10 cellular contexts compared by ENCODE assay signal in genomic region chr7:23941551-23941950, GRCh38.
"Had no signal": no experiment of that assay in that cellular context is flagged by ENCODE, and none has a peak within 500 bp of the region (broad histone marks: within the 10 kb centered on the region; RNA-seq: fewer than 3 reads in every experiment).

No MANE protein-coding gene starts in this region.

- DNase-seq: GM23248, GOT3, H7, HFFc6, KBM-7 had no signal

- FAIRE-seq: HepG2 had no signal

- H3K9ac ChIP-seq: GM23248 had no signal

- H3K4me1 ChIP-seq: HAP-1 had no signal

- H3K4me3 Mint-ChIP-seq: HFFc6, IgD-negative memory B cell had no signal

- H3K4me3 ChIP-seq: GM23248, HAP-1 had no signal

- H3K27ac ChIP-seq: GM23248, HL-60 had no signal

- H3K27ac Mint-ChIP-seq: HFFc6, IgD-negative memory B cell had no signal

- H3K9me3 ChIP-seq: HAP-1 had no signal

- H2AFZ ChIP-seq: GM23248 had no signal

- ATAC-seq: HCT116, HepG2 had no signal

- H3K36me3 ChIP-seq: HAP-1 had no signal
